In genomic region chr14:90457191-90457590, GRCh38 we compare ENCODE assay signal across 38 cellular contexts.
"Had no signal": no experiment of that assay in that cellular context is flagged by ENCODE, and none has a peak within 500 bp of the region (broad histone marks: within the 10 kb centered on the region; RNA-seq: fewer than 3 reads in every experiment).

No MANE protein-coding gene starts in this region.

- H3K27me3 Mint-ChIP-seq: activated B cell treated with CpG ODN at 0.5 μM for 24 hours; activated CD4-positive, alpha-beta memory T cell treated with anti-CD3 and anti-CD28 coated beads for 36 hours; activated CD4-positive, alpha-beta T cell treated with anti-CD3 and anti-CD28 coated beads, Interleukin-2, amount 10 ng/mL, durations not matched to agents 24 days and 14 days; activated CD8-positive, alpha-beta T cell treated with anti-CD3 and anti-CD28 coated beads for 36 hours; activated naive CD8-positive, alpha-beta T cell treated with anti-CD3 and anti-CD28 coated beads for 36 hours; activated T-helper 17 cell treated with anti-CD3 and anti-CD28 coated beads, Interleukin-2, amount 50 U/mL, for 72 hours had no signal

- FAIRE-seq: astrocyte, bronchial epithelial cell, TTC549 had no signal

- H3K9me3 ChIP-seq: adrenal gland, body of pancreas had no signal

- H3K4me3 Mint-ChIP-seq: activated B cell treated with CpG ODN at 0.5 μM for 24 hours; activated CD4-positive, alpha-beta memory T cell treated with anti-CD3 and anti-CD28 coated beads for 36 hours; activated CD4-positive, alpha-beta T cell treated with anti-CD3 and anti-CD28 coated beads, Interleukin-2, amount 10 ng/mL, durations not matched to agents 24 days and 14 days; activated CD8-positive, alpha-beta T cell treated with anti-CD3 and anti-CD28 coated beads for 36 hours; activated naive CD4-positive, alpha-beta T cell treated with anti-CD3 and anti-CD28 coated beads for 36 hours; activated naive CD8-positive, alpha-beta T cell treated with anti-CD3 and anti-CD28 coated beads for 36 hours; activated T-cell treated with anti-CD3 and anti-CD28 coated beads, Interleukin-2, amount 50 U/mL, for 4 hours; activated T-cell treated with anti-CD3 and anti-CD28 coated beads, Interleukin-2, amount 50 U/mL, for 72 hours; activated T-helper 1 cell treated with anti-CD3 and anti-CD28 coated beads, Interleukin-12 subunit alpha, Interleukin-12 subunit beta, Interleukin-2, Interleukin-4 antibody, amounts not matched to agents 30 ng/mL and 10 ng/mL and 1 ng/mL, durations not matched to agents 14 hours and 24 hours and 36 hours; activated T-helper 17 cell treated with anti-CD3 and anti-CD28 coated beads, Interleukin-2, amount 50 U/mL, for 72 hours; central memory CD8-positive, alpha-beta T cell; T-helper 1 cell treated with Interleukin-12 subunit alpha and Interleukin-12 subunit beta and Interleukin-4 antibody, amounts not matched to agents 30 μg/mL and 1 μg/mL, for 36 hours; T-helper 2 cell treated with Interferon-gamma antibody and Interleukin-4, amounts not matched to agents 5 μg/mL and 100 μg/mL, for 36 hours had no signal

- DNase-seq: activated B cell treated with CpG ODN at 0.5 μM for 24 hours; activated CD4-positive, alpha-beta memory T cell treated with anti-CD3 and anti-CD28 coated beads for 36 hours; activated CD4-positive, alpha-beta T cell treated with anti-CD3 and anti-CD28 coated beads for 4 hours; activated CD4-positive, alpha-beta T cell treated with anti-CD3 and anti-CD28 coated beads, Interleukin-2, amount 10 ng/mL, durations not matched to agents 24 days and 14 days; activated CD4-positive, alpha-beta T cell treated with anti-CD3 and anti-CD28 coated beads, Interleukin-2, amount 50 U/mL, for 1 hour; activated CD4-positive, alpha-beta T cell treated with anti-CD3 and anti-CD28 coated beads, Interleukin-2, amount 50 U/mL, for 4 hours; activated CD4-positive, CD25-positive, alpha-beta regulatory T cell treated with anti-CD3 and anti-CD28 coated beads, Interleukin-2, amount 50 U/mL, for 72 hours; activated CD8-positive, alpha-beta memory T cell treated with anti-CD3 and anti-CD28 coated beads, Interleukin-2, amount 50 U/mL, for 4 hours; activated CD8-positive, alpha-beta T cell treated with anti-CD3 and anti-CD28 coated beads for 36 hours; activated effector memory CD4-positive, alpha-beta T cell treated with anti-CD3 and anti-CD28 coated beads, Interleukin-2, amount 50 U/mL, for 16 hours; activated gamma-delta T cell treated with Interleukin-2 at 50 U/mL for 16 hours; activated naive CD4-positive, alpha-beta T cell; activated naive CD4-positive, alpha-beta T cell treated with anti-CD3 and anti-CD28 coated beads for 36 hours; activated naive CD4-positive, alpha-beta T cell treated with anti-CD3 and anti-CD28 coated beads, Interleukin-2, amount 50 U/mL, for 16 hours; activated naive CD8-positive, alpha-beta T cell treated with anti-CD3 and anti-CD28 coated beads for 36 hours; activated T-cell treated with anti-CD3 and anti-CD28 coated beads for 4 hours; activated T-cell treated with anti-CD3 and anti-CD28 coated beads, Interleukin-2, amount 50 U/mL, for 1 hour; activated T-cell treated with anti-CD3 and anti-CD28 coated beads, Interleukin-2, amount 50 U/mL, for 4 hours; activated T-cell treated with anti-CD3 and anti-CD28 coated beads, Interleukin-2, amount 50 U/mL, for 72 hours; adrenal gland; amniotic stem cell; aorta; body of pancreas; cerebellar nuclear complex; T-helper 1 cell; T-helper 2 cell; T-helper 9 cell had no signal

- H3K27ac ChIP-seq: body of pancreas, cardiac muscle cell, VCaP had no signal

- H3K4me3 ChIP-seq: adrenal gland, body of pancreas, cardiac muscle cell had no signal

- H3K36me3 Mint-ChIP-seq: activated CD4-positive, alpha-beta memory T cell treated with anti-CD3 and anti-CD28 coated beads for 36 hours; activated naive CD4-positive, alpha-beta T cell treated with anti-CD3 and anti-CD28 coated beads, Interleukin-2, amount 50 U/mL, for 72 hours; activated naive CD8-positive, alpha-beta T cell treated with anti-CD3 and anti-CD28 coated beads for 36 hours had no signal

- H3K36me3 ChIP-seq: adrenal gland, cardiac muscle cell had no signal

- H3K27me3 ChIP-seq: adrenal gland, body of pancreas, cardiac muscle cell had no signal

- H3K27ac Mint-ChIP-seq: activated B cell treated with CpG ODN at 0.5 μM for 24 hours; activated CD4-positive, alpha-beta memory T cell treated with anti-CD3 and anti-CD28 coated beads for 36 hours; activated CD4-positive, alpha-beta T cell treated with anti-CD3 and anti-CD28 coated beads, Interleukin-2, amount 10 ng/mL, durations not matched to agents 24 days and 14 days; activated CD8-positive, alpha-beta T cell treated with anti-CD3 and anti-CD28 coated beads for 36 hours; activated naive CD4-positive, alpha-beta T cell treated with anti-CD3 and anti-CD28 coated beads for 36 hours; activated naive CD4-positive, alpha-beta T cell treated with anti-CD3 and anti-CD28 coated beads, Interleukin-2, amount 50 U/mL, for 72 hours; activated naive CD8-positive, alpha-beta T cell treated with anti-CD3 and anti-CD28 coated beads for 36 hours; activated T-cell treated with anti-CD3 and anti-CD28 coated beads, Interleukin-2, amount 50 U/mL, for 72 hours; activated T-helper 1 cell treated with anti-CD3 and anti-CD28 coated beads, Interleukin-12 subunit alpha, Interleukin-12 subunit beta, Interleukin-2, Interleukin-4 antibody, amounts not matched to agents 30 ng/mL and 10 ng/mL and 1 ng/mL, durations not matched to agents 14 hours and 24 hours and 36 hours; activated T-helper 17 cell treated with anti-CD3 and anti-CD28 coated beads, Interleukin-2, amount 50 U/mL, for 72 hours; T-helper 1 cell treated with Interleukin-12 subunit alpha and Interleukin-12 subunit beta and Interleukin-4 antibody, amounts not matched to agents 30 μg/mL and 1 μg/mL, for 36 hours; T-helper 2 cell treated with Interferon-gamma antibody and Interleukin-4, amounts not matched to agents 5 μg/mL and 100 μg/mL, for 36 hours had no signal

- H3K9me3 Mint-ChIP-seq: activated B cell treated with CpG ODN at 0.5 μM for 24 hours; activated CD4-positive, alpha-beta memory T cell treated with anti-CD3 and anti-CD28 coated beads for 36 hours; activated CD4-positive, alpha-beta T cell treated with anti-CD3 and anti-CD28 coated beads, Interleukin-2, amount 10 ng/mL, durations not matched to agents 24 days and 14 days; activated CD8-positive, alpha-beta T cell treated with anti-CD3 and anti-CD28 coated beads for 36 hours; activated naive CD4-positive, alpha-beta T cell treated with anti-CD3 and anti-CD28 coated beads for 36 hours; activated naive CD4-positive, alpha-beta T cell treated with anti-CD3 and anti-CD28 coated beads, Interleukin-2, amount 50 U/mL, for 72 hours; activated naive CD8-positive, alpha-beta T cell treated with anti-CD3 and anti-CD28 coated beads for 36 hours; activated T-cell treated with anti-CD3 and anti-CD28 coated beads, Interleukin-2, amount 50 U/mL, for 4 hours; activated T-cell treated with anti-CD3 and anti-CD28 coated beads, Interleukin-2, amount 50 U/mL, for 72 hours; activated T-helper 1 cell treated with anti-CD3 and anti-CD28 coated beads, Interleukin-12 subunit alpha, Interleukin-12 subunit beta, Interleukin-2, Interleukin-4 antibody, amounts not matched to agents 30 ng/mL and 10 ng/mL and 1 ng/mL, durations not matched to agents 14 hours and 24 hours and 36 hours; activated T-helper 17 cell treated with anti-CD3 and anti-CD28 coated beads, Interleukin-2, amount 50 U/mL, for 72 hours; central memory CD8-positive, alpha-beta T cell; T-helper 1 cell treated with Interleukin-12 subunit alpha and Interleukin-12 subunit beta and Interleukin-4 antibody, amounts not matched to agents 30 μg/mL and 1 μg/mL, for 36 hours; T-helper 2 cell treated with Interferon-gamma antibody and Interleukin-4, amounts not matched to agents 5 μg/mL and 100 μg/mL, for 36 hours had no signal

- H3K4me1 Mint-ChIP-seq: activated T-helper 17 cell treated with anti-CD3 and anti-CD28 coated beads, Interleukin-2, amount 50 U/mL, for 72 hours; central memory CD8-positive, alpha-beta T cell had no signal
